In the genomic region with DNA sequence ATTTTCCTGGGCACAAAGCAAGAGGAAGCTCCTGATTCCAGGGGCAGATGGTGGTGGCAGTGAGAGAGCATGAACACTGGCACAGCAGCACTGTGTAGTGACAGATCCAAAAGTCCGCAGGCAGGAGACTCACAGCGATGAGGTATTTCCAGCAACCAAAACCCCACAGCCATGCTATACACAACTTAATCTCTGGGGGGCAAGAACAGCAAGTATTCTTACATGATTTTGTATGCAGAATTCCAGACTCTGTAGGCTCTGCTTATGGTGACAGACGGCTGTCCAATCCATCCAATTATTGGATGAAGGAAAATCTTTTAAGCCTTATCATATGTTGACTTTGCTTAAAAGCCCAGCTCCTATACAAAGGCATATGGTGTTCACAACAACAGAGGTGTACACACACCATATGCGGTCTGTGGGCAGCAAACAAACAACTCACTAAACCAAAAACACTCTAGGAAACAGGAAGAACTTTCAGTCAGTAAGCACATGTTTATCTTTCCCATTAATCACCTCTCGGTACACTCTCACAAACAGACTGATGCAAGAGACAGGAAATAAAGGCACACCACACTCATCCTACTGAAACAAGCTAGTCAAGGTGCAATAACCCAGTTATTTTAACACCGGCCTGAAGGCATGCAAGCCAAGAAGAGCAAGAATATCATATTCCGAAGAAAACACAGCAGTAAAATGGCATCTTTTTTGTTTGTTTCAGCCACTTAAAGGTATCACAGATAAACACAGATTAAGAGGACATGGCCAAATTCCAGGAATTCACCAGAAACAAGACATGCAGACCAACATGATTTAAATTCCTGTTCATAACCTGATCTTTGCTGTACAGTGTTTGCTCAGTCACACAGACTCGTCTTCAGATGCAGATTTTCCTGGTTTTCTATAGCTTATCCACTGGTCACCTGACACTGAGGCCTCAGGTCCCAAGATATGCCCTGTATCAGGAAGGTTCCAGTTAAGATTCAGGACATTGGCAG, we compare ENCODE assay signal across 8 cellular contexts. TPM values are rescaled to one million over a fixed set of nuclear protein-coding genes. Genes with fewer than 3 reads are reported as not detected.
DNase-seq lines count a peak whose midpoint lies in the region; ATAC-seq, FAIRE-seq and TF ChIP-seq lines count a peak whose summit lies in the region.

No MANE protein-coding gene starts in this region.

- no peaks in the 10 kb centered on the region for H3K79me2 ChIP-seq in K562 (ENCODE audit: control insufficient read depth, insufficient read depth, low read length)
- H3K79me2 ChIP-seq in mesendoderm (ENCODE audit: control insufficient read depth, insufficient read depth, low read length), result no peaks in the 10 kb centered on the region

- H3K9me3 ChIP-seq in K562 (replicated peaks; ENCODE audit: control insufficient read depth, insufficient read depth, low read depth, low read length), result no peaks in the 10 kb centered on the region

- no peak overlapping the region for H2BK15ac ChIP-seq in mesendoderm (replicated peaks; ENCODE audit: low read depth)

- H3K27ac ChIP-seq in K562 (ENCODE audit: extremely low read depth, low read depth, low read length), result peak overlapping the region; percentile 77
- H3K27ac ChIP-seq in mesendoderm (ENCODE audit: low read depth, low read length), result peak overlapping the region; percentile 9

- H3K4me3 ChIP-seq in K562 (no peak overlapping the region), mesendoderm (ENCODE audit: low read length) (no peak overlapping the region)

- peak; percentile 67 for FAIRE-seq in K562 (lab: Jason Lieb, UNC)

- no peak overlapping the region for H3K23ac ChIP-seq in mesendoderm (ENCODE audit: low read length)

- H2BK120ac ChIP-seq in mesendoderm (ENCODE audit: low read depth, low read length), result no peak overlapping the region

- H4K5ac ChIP-seq in mesendoderm (ENCODE audit: low read length), result peak overlapping the region; percentile 78

- peak; percentile 98 for TF ChIP-seq EP300 in K562 (IDR thresholded peaks at IDR 0.05; ENCODE audit: low read length)

- 0 out of 6 replicates have a peak, but pooled peaks of 1 of the 3 experiments have one; percentile 13 for TF ChIP-seq CTCF in K562 (IDR thresholded peaks at IDR 0.05 in 2 of 3, conservative IDR thresholded peaks at IDR 0.05 in 1 of 3; ENCODE audit: insufficient read depth in 2 of 3, low read depth in 1 of 3, low read length in 3 of 3)

- no peaks in the 10 kb centered on the region for H4K20me1 ChIP-seq in K562 (replicated peaks; ENCODE audit: control insufficient read depth, insufficient read depth, low read length)

- ATAC-seq in left ventricle myocardium superior (peak; percentile 31), Right ventricle myocardium superior (ENCODE audit: poor library complexity) (no peak), K562 (peak; percentile 85), GM19035 (IDR thresholded peaks at IDR 0.05; ENCODE audit: unreplicated experiment) (no peak)

- no peaks in the 10 kb centered on the region for H3K79me1 ChIP-seq in mesendoderm (ENCODE audit: low read length)

- H3K9ac ChIP-seq in K562 (ENCODE audit: insufficient read depth in 1 of 2, low read depth in 2 of 2, low read length in 2 of 2) (peak overlapping the region in 1 of 2 experiments; percentile 68; a peak in 2 of 4 replicates), mesendoderm (ENCODE audit: low read length) (no peak overlapping the region)

- H3K18ac ChIP-seq in mesendoderm (ENCODE audit: low read length), result no peak overlapping the region

- in situ Hi-C loops in K562 (cut with MboI), result no loop called here

- no peak overlapping the region for H2BK5ac ChIP-seq in mesendoderm (ENCODE audit: low read length)

- CTCF ChIA-PET in K562 (lab: Yijun Ruan, JAX; ENCODE audit: low intra/inter-chr PET ratio), result no interaction called here

- H2AFZ ChIP-seq in K562 (ENCODE audit: low read depth, low read length), result peak overlapping the region; percentile 25; the same call in 1 of the 2 replicates

- H3K9me1 ChIP-seq in K562 (ENCODE audit: control insufficient read depth, insufficient read depth, low read length), result peaks cover 3% of the 10 kb centered on the region

- POLR2A ChIA-PET in K562 (lab: Yijun Ruan, JAX), result interaction anchor here (0.7 to 1.9 kb wide), 12 partner anchors 10 to 338 kb away, joined by 3 to 10 read pairs (median 6); a partner anchor contains a TSS

- TF ChIP-seq RAD21 in K562 (CRISPR knock-in tag; conservative IDR thresholded peaks at IDR 0.05 in 1 of 2, IDR thresholded peaks at IDR 0.05 in 1 of 2), result peak in 1 of 2 experiments; percentile 13; a peak in 3 of 4 replicates

- TSS peak; percentile 99 for BruUV-seq in K562 (replicated peaks; lab: Mats Ljungman, UMichigan)

- TF ChIP-seq POLR2A in K562 (conservative IDR thresholded peaks at IDR 0.05), result peak; percentile 58; the same call in 1 of the 2 replicates

- DNase-seq in left ventricle myocardium superior, result no peak
- DNase-seq in Right ventricle myocardium superior, result no peak
- peak; percentile 77 for DNase-seq in HT-29 (ENCODE audit: low spot score)
- peak; percentile 35 for DNase-seq in NOMO-1 treated with dmso at 0.1 percent for 144 hours (lab: John Stamatoyannopoulos, UW; ENCODE audit: unreplicated experiment)
- peak; percentile 33 to 64 (median 50) for DNase-seq in K562 (ENCODE audit: extremely low read depth in 1 of 4, low spot score in 3 of 4)
- peak; percentile 76 for DNase-seq in mesendoderm
- DNase-seq in GM19238 (ENCODE audit: insufficient read length, low spot score), result no peak

- no peak overlapping the region for H3K56ac ChIP-seq in mesendoderm (ENCODE audit: low read length)

- peak overlapping the region; percentile 39 for H2AK5ac ChIP-seq in mesendoderm (ENCODE audit: low read length)

- peaks cover 26 to 48% of the 10 kb centered on the region in 2 experiments for H3K4me1 ChIP-seq in K562 (replicated peaks in 1 of 2; ENCODE audit: control insufficient read depth in 2 of 2, insufficient read depth in 2 of 2, low read length in 2 of 2)
- peaks cover 15% of the 10 kb centered on the region for H3K4me1 ChIP-seq in mesendoderm (ENCODE audit: control insufficient read depth, low read depth, low read length)

- intact Hi-C loops in left ventricle myocardium superior (cut with micrococcal nuclease), result no loop called here
- intact Hi-C loops in Right ventricle myocardium superior (cut with DNase I), result no loop called here
- intact Hi-C loops in K562 (cut with micrococcal nuclease), result loop anchor here (1.0 kb wide), 1 partner anchor 48 kb away; a partner anchor contains a TSS

- H3K27me3 ChIP-seq in K562 (ENCODE audit: control insufficient read depth in 2 of 2, insufficient read depth in 2 of 2, low read length in 2 of 2) (no peaks in the 10 kb centered on the region), mesendoderm (ENCODE audit: insufficient read depth, low read length, poor library complexity) (no peaks in the 10 kb centered on the region)

- no peak overlapping the region for H3K4ac ChIP-seq in mesendoderm (ENCODE audit: low read depth, low read length)

- H3K4me2 ChIP-seq in K562 (ENCODE audit: insufficient read depth, low read length) (peak overlapping the region; percentile 63), mesendoderm (ENCODE audit: low read length) (no peak overlapping the region)

- H3K36me3 ChIP-seq in K562 (ENCODE audit: control insufficient read depth, insufficient read depth, low read length), result peaks cover 10% of the 10 kb centered on the region; the same call in 1 of the 3 replicates
- no peaks in the 10 kb centered on the region for H3K36me3 ChIP-seq in mesendoderm (ENCODE audit: control insufficient read depth, insufficient read depth, low read length)

- 13% methylated on average over 8 of the region's 8 CpGs for WGBS in K562 (ENCODE audit: insufficient coverage, low coverage, missing lambda C conversion rate)
- WGBS in mesendoderm (ENCODE audit: extremely low coverage, insufficient coverage, low lambda C conversion rate), result no CpG with 5 or more reads among the region's 8 CpGs

- no peak overlapping the region for H4K8ac ChIP-seq in mesendoderm (ENCODE audit: low read depth, low read length)

TF ChIP-seq in K562, 482 proteins besides CTCF, POLR2A, EP300 and RAD21 (continues in another document):
- TF ChIP-seq HDAC6 (IDR thresholded peaks at IDR 0.05; ENCODE audit: low read depth, low read length) (no peak), NCOA1 (IDR thresholded peaks at IDR 0.05; ENCODE audit: low read depth) (peak; percentile 83; the same call in 1 of the 2 replicates), NFIC (IDR thresholded peaks at IDR 0.05) (no peak)

RNA-seq across cellular contexts. Expression of a gene that starts 47.8 kb away (rescaled TPM):
- total RNA-seq in left ventricle myocardium superior (9.0 TPM), Right ventricle myocardium superior (6.7 TPM), K562 (2014; rRNA removed) (7.9 and 10.2 TPM in 2 replicates), K562 (2014; rRNA removed; fragmentation: Illumina TruSeq; extraction: Trizol) (7.3 and 12.3 TPM in 2 replicates), K562 (2015; rRNA removed; fragmentation: Illumina TruSeq; extraction: Trizol) (5.4 TPM in 2 replicates), K562 (2021) (19.2 and 22.5 TPM in 2 replicates)
- total RNA-seq in HT-29 (2014; rRNA removed; shearing (Covaris generic)), result 6.9 and 7.3 TPM in 2 replicates
- total RNA-seq in K562 (2011; cell fraction: chromatin; rRNA removed; ENCODE audit: low replicate concordance), result 41.9 and 57.7 TPM in 2 replicates
- 29.5 and 31.2 TPM in 2 replicates for total RNA-seq in K562 (2011; cell fraction: nucleolus; rRNA removed)
- 35.3 and 46.4 TPM in 2 replicates for total RNA-seq in K562 (2011; cell fraction: nucleoplasm; rRNA removed)
- polyA plus RNA-seq in K562 (2011; rRNA removed) (9.1 and 11.3 TPM in 2 replicates), K562 (2014; fragmentation: Illumina TruSeq; extraction: Trizol) (6.6 and 8.2 TPM in 2 replicates), K562 (2014; fragmentation: Nextera tagmentation; extraction: Ambion mirVana) (1 to 10 TPM; 2.1 to 4.3 TPM), K562 (2014; rRNA removed) (7.0 and 8.6 TPM in 2 replicates)
- polyA plus RNA-seq in K562 (2011; cell fraction: cytosol; rRNA removed), result 3.3 and 5.2 TPM in 2 replicates
- polyA plus RNA-seq in K562 (2011; cell fraction: nucleus; rRNA removed), result 9.2 and 9.7 TPM in 2 replicates
- polyA plus RNA-seq in K562 (2012), result 5.1 and 14.2 TPM in 2 replicates
- 8.2 and 11.4 TPM in 2 replicates for polyA minus RNA-seq in K562 (2011; rRNA and poly(A)+ RNA removed)
- polyA minus RNA-seq in K562 (2011; cell fraction: cytosol; rRNA and poly(A)+ RNA removed), result 4.9 and 5.2 TPM in 2 replicates
- polyA minus RNA-seq in K562 (2011; cell fraction: nucleus; rRNA and poly(A)+ RNA removed), result 8.3 and 12.1 TPM in 2 replicates
- 3.3 TPM for polyA plus RNA-seq in mesendoderm (2013, experiment 1 of 2)
- 2.9 TPM for polyA plus RNA-seq in mesendoderm (2013, experiment 2 of 2)

Comparison
In these comparisons a context has a peak if more than half of its experiments do, and no peak if none do; other contexts are left out.
1. ATAC-seq: peak in left ventricle myocardium superior (single experiment) and K562 (single experiment); none in Right ventricle myocardium superior (single experiment) and GM19035 (single experiment).
2. DNase-seq: peak in HT-29 (single experiment), NOMO-1 treated with dmso at 0.1 percent for 144 hours (single experiment), K562 (4 of 4) and mesendoderm (single experiment); none in left ventricle myocardium superior (single experiment), Right ventricle myocardium superior (single experiment) and GM19238 (single experiment).